ENCODE assay signal across 14 cellular contexts in genomic region chr1:180956028-180956640, GRCh38. TPM values are rescaled to one million over a fixed set of nuclear protein-coding genes. Genes with fewer than 3 reads are reported as not detected.
DNase-seq lines count a peak whose midpoint lies in the region; ATAC-seq, FAIRE-seq and TF ChIP-seq lines count a peak whose summit lies in the region.
"Had no signal": no experiment of that assay in that cellular context is flagged by ENCODE, and none has a peak within 500 bp of the region (broad histone marks: within the 10 kb centered on the region; RNA-seq: fewer than 3 reads in every experiment).

No MANE protein-coding gene starts in this region.

- H3K4me3 Mint-ChIP-seq in Caco-2 (ENCODE audit: unreplicated experiment) = peak overlapping the region; percentile 73
- H3K4me3 Mint-ChIP-seq: activated CD4-positive, alpha-beta T cell treated with anti-CD3 and anti-CD28 coated beads, Interleukin-2, amount 10 ng/mL, durations not matched to agents 24 days and 14 days had no signal

- H3K36me3 ChIP-seq in Caco-2 (ENCODE audit: control insufficient read depth, insufficient read depth, low read length) (no peaks in the 10 kb centered on the region), K562 (ENCODE audit: control insufficient read depth, insufficient read depth, low read length) (peaks cover 9% of the 10 kb centered on the region; the same call in 1 of the 3 replicates), osteoblast (ENCODE audit: insufficient read depth, low read length) (no peaks in the 10 kb centered on the region), lower lobe of right lung (peaks cover 25% of the 10 kb centered on the region), trophoblast cell (ENCODE audit: control insufficient read depth in 1 of 2, insufficient read depth in 2 of 2, low read length in 2 of 2) (peaks cover 14 to 15% of the 10 kb centered on the region in 2 experiments)
- H3K36me3 ChIP-seq: pancreas had no signal

- H3K4me2 ChIP-seq in K562 (ENCODE audit: insufficient read depth, low read length) (no peak overlapping the region), osteoblast (ENCODE audit: insufficient read depth, low read length) (no peak overlapping the region), trophoblast cell (ENCODE audit: low read length) (no peak overlapping the region)

- H3K9ac ChIP-seq in K562 (ENCODE audit: insufficient read depth in 1 of 2, low read depth in 2 of 2, low read length in 2 of 2) (peak overlapping the region in 1 of 2 experiments; percentile 14; a peak in 1 of 4 replicates), trophoblast cell (ENCODE audit: low read length) (no peak overlapping the region)

- peaks cover 6% of the 10 kb centered on the region for H3K36me3 Mint-ChIP-seq in Caco-2 (ENCODE audit: insufficient read depth, unreplicated experiment)

- no peak overlapping the region for H3K18ac ChIP-seq in trophoblast cell (ENCODE audit: low read length)

- H3K9me3 ChIP-seq in Caco-2 = no peaks in the 10 kb centered on the region
- H3K9me3 ChIP-seq in K562 (replicated peaks; ENCODE audit: control insufficient read depth, insufficient read depth, low read depth, low read length) = no peaks in the 10 kb centered on the region
- H3K9me3 ChIP-seq in osteoblast (ENCODE audit: low read depth, low read length) = no peaks in the 10 kb centered on the region
- no peaks in the 10 kb centered on the region for H3K9me3 ChIP-seq in lower lobe of right lung
- no peaks in the 10 kb centered on the region for H3K9me3 ChIP-seq in trophoblast cell (ENCODE audit: insufficient read depth, low read depth, low read length)
- H3K9me3 ChIP-seq: mucosa of descending colon, pancreas had no signal

- H2AFZ ChIP-seq in K562 (ENCODE audit: low read depth, low read length) = no peak overlapping the region
- H2AFZ ChIP-seq in osteoblast (ENCODE audit: low read length) = no peak overlapping the region
- no peak overlapping the region for H2AFZ ChIP-seq in trophoblast cell (ENCODE audit: insufficient read depth, low read length, poor library complexity)

- POLR2A ChIA-PET in Caco-2 (lab: Charles Lee) = no interaction called here
- POLR2A ChIA-PET in K562 (lab: Yijun Ruan, JAX) = interaction anchor here (0.5 to 0.9 kb wide), 4 partner anchors 10 to 42 kb away, joined by 3 read pairs; no protein-coding TSS in a partner anchor

- intact Hi-C loops in Caco-2 (cut with micrococcal nuclease; ENCODE audit: unreplicated experiment) = loop anchor here (10.0 kb wide), 1 partner anchor 71 kb away; no protein-coding TSS in a partner anchor
- intact Hi-C loops in K562 (cut with micrococcal nuclease) = no loop called here
- intact Hi-C loops in lower lobe of right lung (cut with DNase I) = no loop called here

- H4K20me1 ChIP-seq in K562 (replicated peaks; ENCODE audit: control insufficient read depth, insufficient read depth, low read length) = no peaks in the 10 kb centered on the region
- H4K20me1 ChIP-seq in osteoblast (ENCODE audit: insufficient read depth, low read length) = no peaks in the 10 kb centered on the region

- H3K4ac ChIP-seq in trophoblast cell (ENCODE audit: low read depth, low read length) = no peak overlapping the region

- CTCF ChIA-PET in Caco-2 (lab: Charles Lee) (no interaction called here), K562 (lab: Yijun Ruan, JAX; ENCODE audit: low intra/inter-chr PET ratio) (no interaction called here)

- no peak for DNase-seq in Caco-2
- peak; percentile 79 for DNase-seq in NCI-H1092 treated with DMSO at 0.1 percent for 48 hours (lab: John Stamatoyannopoulos, UW)
- no peak for DNase-seq in K562 (ENCODE audit: extremely low read depth in 1 of 4, low spot score in 3 of 4)
- DNase-seq in osteoblast (ENCODE audit: insufficient read length, low spot score, missing footprints) = peak; percentile 76
- no peak for DNase-seq in lower lobe of right lung
- DNase-seq in activated CD4-positive, alpha-beta T cell treated with anti-CD3 and anti-CD28 coated beads, Interleukin-2, amount 50 U/mL, for 48 hours = no peak
- no peak for DNase-seq in trophoblast cell
- DNase-seq: activated CD4-positive, alpha-beta T cell treated with anti-CD3 and anti-CD28 coated beads, Interleukin-2, amount 10 ng/mL, durations not matched to agents 24 days and 14 days; activated T-cell treated with anti-CD3 and anti-CD28 coated beads, Interleukin-2, amount 50 U/mL, for 48 hours; mucosa of descending colon; NCI-H526; pancreas had no signal

- no peak overlapping the region for H2AK5ac ChIP-seq in trophoblast cell (ENCODE audit: low read length)

- no TSS peak for BruUV-seq in Caco-2 (replicated peaks; lab: Mats Ljungman, UMichigan)
- BruUV-seq in K562 (replicated peaks; lab: Mats Ljungman, UMichigan) = no TSS peak

- TF ChIP-seq CTCF in Caco-2 (IDR thresholded peaks at IDR 0.05; ENCODE audit: insufficient read depth in 1 of 2, low read depth in 1 of 2, low read length in 1 of 2, severe bottlenecking in 1 of 2, unreplicated experiment in 1 of 2) (no peak), K562 (IDR thresholded peaks at IDR 0.05 in 2 of 3, conservative IDR thresholded peaks at IDR 0.05 in 1 of 3; ENCODE audit: insufficient read depth in 2 of 3, low read depth in 1 of 3, low read length in 3 of 3) (no peak), osteoblast (IDR thresholded peaks at IDR 0.05; ENCODE audit: extremely low read depth, low read depth, low read length) (no peak), lower lobe of right lung (IDR thresholded peaks at IDR 0.05) (no peak)

- H3K27ac ChIP-seq in K562 (ENCODE audit: extremely low read depth, low read depth, low read length) (no peak overlapping the region), osteoblast (ENCODE audit: low read depth, low read length) (no peak overlapping the region), lower lobe of right lung (no peak overlapping the region), trophoblast cell (ENCODE audit: low read depth, low read length) (no peak overlapping the region)
- H3K27ac ChIP-seq: C4-2B, pancreas had no signal

- H3K27me3 ChIP-seq in Caco-2 (replicated peaks; ENCODE audit: control insufficient read depth, insufficient read depth, low read length) (no peaks in the 10 kb centered on the region), K562 (ENCODE audit: control insufficient read depth in 2 of 2, insufficient read depth in 2 of 2, low read length in 2 of 2) (no peaks in the 10 kb centered on the region), osteoblast (ENCODE audit: insufficient read depth, low read length) (no peaks in the 10 kb centered on the region), lower lobe of right lung (ENCODE audit: low read depth) (no peaks in the 10 kb centered on the region), trophoblast cell (ENCODE audit: insufficient read depth, low read length) (no peaks in the 10 kb centered on the region)
- H3K27me3 ChIP-seq: pancreas had no signal

- no peak for ATAC-seq in K562
- no peak for ATAC-seq in lower lobe of right lung
- ATAC-seq: mucosa of descending colon, pancreas had no signal

- in situ Hi-C loops in K562 (cut with MboI) = no loop called here

- H3K14ac ChIP-seq in trophoblast cell (ENCODE audit: low read length) = no peak overlapping the region

- H4K91ac ChIP-seq in trophoblast cell (ENCODE audit: low read depth, low read length) = no peak overlapping the region

- no peak for FAIRE-seq in K562 (lab: Jason Lieb, UNC)
- FAIRE-seq: pancreas had no signal

- H3K9me1 ChIP-seq in K562 (ENCODE audit: control insufficient read depth, insufficient read depth, low read length) = no peaks in the 10 kb centered on the region

- H3K79me2 ChIP-seq in K562 (ENCODE audit: control insufficient read depth, insufficient read depth, low read length) = no peaks in the 10 kb centered on the region
- no peaks in the 10 kb centered on the region for H3K79me2 ChIP-seq in osteoblast (ENCODE audit: insufficient read depth, low read length)
- H3K79me2 ChIP-seq in trophoblast cell (ENCODE audit: control insufficient read depth, insufficient read depth, low read length, poor library complexity) = peaks cover 2% of the 10 kb centered on the region

- H3K23ac ChIP-seq in trophoblast cell (ENCODE audit: low read length) = no peak overlapping the region

- H2BK12ac ChIP-seq in trophoblast cell (ENCODE audit: low read length) = no peak overlapping the region

- no peaks in the 10 kb centered on the region for H3K4me1 Mint-ChIP-seq in Caco-2 (ENCODE audit: low read depth, unreplicated experiment)

- 83% methylated on average over 7 of the region's 8 CpGs for WGBS in K562 (ENCODE audit: insufficient coverage, low coverage, missing lambda C conversion rate)
- WGBS in trophoblast cell (ENCODE audit: extremely low coverage, insufficient coverage, insufficient read length) = no CpG with 5 or more reads among the region's 8 CpGs

- no peak for TF ChIP-seq RAD21 in K562 (CRISPR knock-in tag; conservative IDR thresholded peaks at IDR 0.05 in 1 of 2, IDR thresholded peaks at IDR 0.05 in 1 of 2)

- no peak for TF ChIP-seq EP300 in K562 (IDR thresholded peaks at IDR 0.05; ENCODE audit: low read length)

- H4K8ac ChIP-seq in trophoblast cell (ENCODE audit: low read depth, low read length) = no peak overlapping the region

- no peak overlapping the region for H2BK120ac ChIP-seq in trophoblast cell (ENCODE audit: insufficient read depth, low read length, poor library complexity)

- no peak overlapping the region for H4K12ac ChIP-seq in trophoblast cell (ENCODE audit: low read depth, low read length)

- TF ChIP-seq POLR2A in K562 (conservative IDR thresholded peaks at IDR 0.05) = no peak

- H3K27ac Mint-ChIP-seq in Caco-2 (ENCODE audit: unreplicated experiment) = no peak overlapping the region
- H3K27ac Mint-ChIP-seq: activated CD4-positive, alpha-beta T cell treated with anti-CD3 and anti-CD28 coated beads, Interleukin-2, amount 10 ng/mL, durations not matched to agents 24 days and 14 days had no signal

- peaks cover 11% of the 10 kb centered on the region for H3K9me3 Mint-ChIP-seq in Caco-2 (ENCODE audit: unreplicated experiment)
- H3K9me3 Mint-ChIP-seq: central memory CD8-positive, alpha-beta T cell had no signal

- H3K27me3 Mint-ChIP-seq in Caco-2 (ENCODE audit: insufficient read depth, unreplicated experiment) = no peaks in the 10 kb centered on the region
- H3K27me3 Mint-ChIP-seq: activated CD4-positive, alpha-beta T cell treated with anti-CD3 and anti-CD28 coated beads, Interleukin-2, amount 10 ng/mL, durations not matched to agents 24 days and 14 days; central memory CD8-positive, alpha-beta T cell had no signal

- H2BK5ac ChIP-seq in trophoblast cell (ENCODE audit: low read depth, low read length, poor library complexity) = no peak overlapping the region

- H3K79me1 ChIP-seq in trophoblast cell (ENCODE audit: low read length) = peaks cover 9% of the 10 kb centered on the region

- H3K4me1 ChIP-seq in Caco-2 = peaks cover 10% of the 10 kb centered on the region
- H3K4me1 ChIP-seq in K562 (replicated peaks in 1 of 2; ENCODE audit: control insufficient read depth in 2 of 2, insufficient read depth in 2 of 2, low read length in 2 of 2) = peaks cover 0 to 16% of the 10 kb centered on the region in 2 experiments; a peak in 1 of 5 replicates
- peaks cover 5% of the 10 kb centered on the region for H3K4me1 ChIP-seq in osteoblast (ENCODE audit: insufficient read depth, low read length)
- peaks cover 5% of the 10 kb centered on the region for H3K4me1 ChIP-seq in lower lobe of right lung
- H3K4me1 ChIP-seq in trophoblast cell (ENCODE audit: control insufficient read depth in 1 of 2, insufficient read depth in 2 of 2, low read length in 2 of 2) = peaks cover 13 to 15% of the 10 kb centered on the region in 2 experiments
- H3K4me1 ChIP-seq: pancreas had no signal

- H3K4me3 ChIP-seq in Caco-2 (ENCODE audit: low read depth, low read length) = no peak overlapping the region
- H3K4me3 ChIP-seq in K562 = no peak overlapping the region
- no peak overlapping the region for H3K4me3 ChIP-seq in osteoblast (ENCODE audit: insufficient read depth, low read length)
- no peak overlapping the region for H3K4me3 ChIP-seq in lower lobe of right lung
- no peak overlapping the region for H3K4me3 ChIP-seq in trophoblast cell (ENCODE audit: low read depth, low read length)
- H3K4me3 ChIP-seq: mucosa of descending colon, pancreas had no signal

RNA-seq across cellular contexts. Expression of gene KIAA1614, which starts 43.4 kb away (rescaled TPM):
- total RNA-seq in Caco-2 (2022) = 0.26 and 0.29 TPM in 2 replicates
- total RNA-seq in K562 (2011; cell fraction: chromatin; rRNA removed; ENCODE audit: low replicate concordance) = 0.35 and 0.56 TPM in 2 replicates
- total RNA-seq in K562 (2011; cell fraction: nucleolus; rRNA removed) = 0.17 and 0.39 TPM in 2 replicates
- 0.15 and 0.37 TPM in 2 replicates for total RNA-seq in K562 (2011; cell fraction: nucleoplasm; rRNA removed)
- total RNA-seq in K562 (2014; rRNA removed) = 0.29 and 1.1 TPM in 2 replicates
- 0.03 and 0.04 TPM in 2 replicates for total RNA-seq in K562 (2014; rRNA removed; fragmentation: Illumina TruSeq; extraction: Trizol)
- 0.14 and 0.57 TPM in 2 replicates for total RNA-seq in K562 (2015; rRNA removed; fragmentation: Illumina TruSeq; extraction: Trizol)
- total RNA-seq in K562 (2021) = 0.16 and 0.36 TPM in 2 replicates
- 0.01 and 0.11 TPM in 2 replicates for polyA plus RNA-seq in K562 (2011; rRNA removed)
- polyA plus RNA-seq in K562 (2011; cell fraction: cytosol; rRNA removed) = 0.01 and 0.03 TPM in 2 replicates
- 0.13 and 0.20 TPM in 2 replicates for polyA plus RNA-seq in K562 (2011; cell fraction: nucleus; rRNA removed)
- 0.51 and 0.85 TPM in 2 replicates for polyA plus RNA-seq in K562 (2012)
- 0.07 and 0.15 TPM in 2 replicates for polyA plus RNA-seq in K562 (2014; fragmentation: Illumina TruSeq; extraction: Trizol)
- under 1 TPM in 1 of 2 experiments, not detected in 1; 0.18 TPM for polyA plus RNA-seq in K562 (2014; fragmentation: Nextera tagmentation; extraction: Ambion mirVana)
- 0.17 and 0.36 TPM in 2 replicates for polyA plus RNA-seq in K562 (2014; rRNA removed)
- polyA minus RNA-seq in K562 (2011; rRNA and poly(A)+ RNA removed) = 0.04 and 0.06 TPM in 2 replicates
- polyA minus RNA-seq in K562 (2011; cell fraction: cytosol; rRNA and poly(A)+ RNA removed) = not detected in 2 replicates
- polyA minus RNA-seq in K562 (2011; cell fraction: nucleus; rRNA and poly(A)+ RNA removed) = 0.11 and 0.13 TPM in 2 replicates
- total RNA-seq in osteoblast = 11.8 and 12.7 TPM in 2 replicates
- 4.1 TPM for total RNA-seq in lower lobe of right lung
- polyA plus RNA-seq in trophoblast cell (2013) = 0.35 and 0.42 TPM in 2 replicates

Comparison
In these comparisons a context has a peak if more than half of its experiments do, and no peak if none do; other contexts are left out.
1. DNase-seq: peak in NCI-H1092 treated with DMSO at 0.1 percent for 48 hours (single experiment) and osteoblast (single experiment); none in Caco-2 (0 of 2), K562 (0 of 4), lower lobe of right lung (single experiment), activated CD4-positive, alpha-beta T cell treated with anti-CD3 and anti-CD28 coated beads, Interleukin-2, amount 50 U/mL, for 48 hours (0 of 2) and trophoblast cell (0 of 2).